Comparison of ENCODE assay signal across 23 cellular contexts in the genomic region with DNA sequence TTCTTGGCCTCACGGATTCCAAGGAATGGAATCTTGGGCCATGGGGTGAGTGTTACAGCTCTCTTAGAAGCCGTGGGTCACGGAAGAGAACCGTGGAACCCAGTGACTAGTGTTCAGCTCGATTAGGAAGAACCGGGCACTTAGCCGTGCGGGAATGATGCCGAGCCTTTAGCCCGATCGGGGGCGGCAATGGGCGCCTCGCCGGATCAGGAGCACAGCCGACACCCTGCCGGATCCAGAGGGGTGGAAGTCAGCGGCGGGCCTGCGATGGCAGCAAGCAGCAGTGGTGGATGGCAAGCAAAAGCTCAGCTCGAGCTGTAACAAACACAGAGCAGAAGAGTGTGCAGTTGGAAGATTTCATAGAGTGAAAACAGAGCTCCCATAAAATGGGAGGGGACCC. TPM values are rescaled to one million over a fixed set of nuclear protein-coding genes. Genes with fewer than 3 reads are reported as not detected.
DNase-seq lines count a peak whose midpoint lies in the region; ATAC-seq, FAIRE-seq and TF ChIP-seq lines count a peak whose summit lies in the region.
"Had no signal": no experiment of that assay in that cellular context is flagged by ENCODE, and none has a peak within 500 bp of the region (broad histone marks: within the 10 kb centered on the region; RNA-seq: fewer than 3 reads in every experiment).

No MANE protein-coding gene starts in this region.

- ATAC-seq in A549 (no peak), left lung (no peak)
- ATAC-seq in activated T-cell treated with anti-CD3 and anti-CD28 coated beads, Interleukin-2, amount 50 U/mL, for 72 hours (replicated peaks in 1 of 2): no peak

- H3K4me3 ChIP-seq in A549 (no peak overlapping the region), NB4 (ENCODE audit: low read depth, low read length) (no peak overlapping the region), smooth muscle cell (no peak overlapping the region), left lung (no peak overlapping the region)
- H3K4me3 ChIP-seq: BLaER1 treated with 17β-estradiol and CSF1 and Interleukin-3, amounts not matched to agents 10 nM and 100 nM had no signal

- no peak overlapping the region for H2AFZ ChIP-seq in smooth muscle cell (ENCODE audit: low read depth)

- no peaks in the 10 kb centered on the region for H3K36me3 Mint-ChIP-seq in neural crest cell (ENCODE audit: low read depth)
- no peaks in the 10 kb centered on the region for H3K36me3 Mint-ChIP-seq in activated T-cell treated with anti-CD3 and anti-CD28 coated beads, Interleukin-2, amount 50 U/mL, for 72 hours (ENCODE audit: insufficient read depth in 2 of 2)
- H3K36me3 Mint-ChIP-seq: CD4-positive, CD25-positive, alpha-beta regulatory T cell; CD8-positive, alpha-beta memory T cell had no signal

- H3K4me2 ChIP-seq in A549 (no peak overlapping the region), smooth muscle cell (no peak overlapping the region)
- H3K4me2 ChIP-seq: BLaER1 treated with 17β-estradiol and CSF1 and Interleukin-3, amounts not matched to agents 10 nM and 100 nM had no signal

- H3K27me3 ChIP-seq in smooth muscle cell (ENCODE audit: low read depth) (no peaks in the 10 kb centered on the region), left lung (no peaks in the 10 kb centered on the region)
- H3K27me3 ChIP-seq: BLaER1 treated with 17β-estradiol and CSF1 and Interleukin-3, amounts not matched to agents 10 nM and 100 nM had no signal

- TF ChIP-seq RAD21 in A549 (conservative IDR thresholded peaks at IDR 0.05 in 1 of 2, IDR thresholded peaks at IDR 0.05 in 1 of 2): no peak

- no peaks in the 10 kb centered on the region for H3F3A ChIP-seq in smooth muscle cell (ENCODE audit: low read depth)

- H3K4me1 ChIP-seq in A549 (peaks cover 30% of the 10 kb centered on the region), smooth muscle cell (ENCODE audit: low read depth) (peaks cover 8% of the 10 kb centered on the region), left lung (peaks cover 0 to 31% of the 10 kb centered on the region in 2 donors)

- intact Hi-C loops in left lung (cut with DNase I): no loop called here

- H3K27me3 Mint-ChIP-seq in neural crest cell (ENCODE audit: low read depth): peaks cover 6% of the 10 kb centered on the region
- no peaks in the 10 kb centered on the region for H3K27me3 Mint-ChIP-seq in activated T-cell treated with anti-CD3 and anti-CD28 coated beads, Interleukin-2, amount 50 U/mL, for 72 hours (ENCODE audit: low read depth)

- H3K79me2 ChIP-seq in smooth muscle cell (ENCODE audit: low read depth): no peaks in the 10 kb centered on the region

- H3K9me3 ChIP-seq in A549 (no peaks in the 10 kb centered on the region), smooth muscle cell (replicated peaks; ENCODE audit: low read depth) (no peaks in the 10 kb centered on the region), left lung (no peaks in the 10 kb centered on the region)

- CTCF ChIA-PET in A549 (lab: Yijun Ruan, JAX): interaction anchor here (1.1 to 2.6 kb wide), 6 partner anchors 9 to 38 kb away, joined by 3 to 15 read pairs (median 4); no protein-coding TSS in a partner anchor

- peaks cover 9% of the 10 kb centered on the region for H3K4me1 Mint-ChIP-seq in neural crest cell
- H3K4me1 Mint-ChIP-seq in activated T-cell treated with anti-CD3 and anti-CD28 coated beads, Interleukin-2, amount 50 U/mL, for 72 hours (ENCODE audit: low read depth): no peaks in the 10 kb centered on the region
- H3K4me1 Mint-ChIP-seq: B cell; CD4-positive, CD25-positive, alpha-beta regulatory T cell; CD8-positive, alpha-beta memory T cell had no signal

- peaks cover 2% of the 10 kb centered on the region for H3K9me3 Mint-ChIP-seq in neural crest cell
- peaks cover 0 to 2% of the 10 kb centered on the region in 2 donors for H3K9me3 Mint-ChIP-seq in activated T-cell treated with anti-CD3 and anti-CD28 coated beads, Interleukin-2, amount 50 U/mL, for 72 hours

- H4K20me1 ChIP-seq in smooth muscle cell (ENCODE audit: low read depth): no peaks in the 10 kb centered on the region
- H4K20me1 ChIP-seq: BLaER1 treated with 17β-estradiol and CSF1 and Interleukin-3, amounts not matched to agents 10 nM and 100 nM had no signal

- H3K36me3 ChIP-seq in smooth muscle cell (ENCODE audit: low read depth): no peaks in the 10 kb centered on the region
- H3K36me3 ChIP-seq in left lung: no peaks in the 10 kb centered on the region
- H3K36me3 ChIP-seq: BLaER1 treated with 17β-estradiol and CSF1 and Interleukin-3, amounts not matched to agents 10 nM and 100 nM had no signal

- POLR2A ChIA-PET in A549 (lab: Yijun Ruan, JAX): no interaction called here

- peak overlapping the region; percentile 83 to 96; a peak in 5 of 6 replicates for H3K27ac ChIP-seq in A549
- peak overlapping the region; percentile 69 for H3K27ac ChIP-seq in smooth muscle cell (ENCODE audit: low read depth)
- peak overlapping the region in 1 of 2 donors; percentile 72 for H3K27ac ChIP-seq in left lung
- H3K27ac ChIP-seq: BLaER1 treated with 17β-estradiol and CSF1 and Interleukin-3, amounts not matched to agents 10 nM and 100 nM had no signal

- H3K9ac ChIP-seq in smooth muscle cell (ENCODE audit: low read depth): no peak overlapping the region
- H3K9ac ChIP-seq: BLaER1 treated with 17β-estradiol and CSF1 and Interleukin-3, amounts not matched to agents 10 nM and 100 nM had no signal

- TF ChIP-seq EP300 in A549 (IDR thresholded peaks at IDR 0.05): no peak

- TF ChIP-seq CTCF in A549 (IDR thresholded peaks at IDR 0.05) (no peak), NB4 (IDR thresholded peaks at IDR 0.05; ENCODE audit: low read depth, low read length) (no peak), neural crest cell (conservative IDR thresholded peaks at IDR 0.05) (no peak), smooth muscle cell (IDR thresholded peaks at IDR 0.05; ENCODE audit: borderline replicate concordance, insufficient read depth, poor library complexity, severe bottlenecking) (no peak), left lung (IDR thresholded peaks at IDR 0.05) (no peak)

- 96% methylated on average over 21 of the region's 21 CpGs for WGBS in A549 (ENCODE audit: missing lambda C conversion rate)
- 96% methylated on average over 21 of the region's 21 CpGs for WGBS in smooth muscle cell (ENCODE audit: low lambda C conversion rate)

- peak overlapping the region; percentile 22 for H3K27ac Mint-ChIP-seq in neural crest cell (ENCODE audit: unreplicated experiment)
- H3K27ac Mint-ChIP-seq in activated T-cell treated with anti-CD3 and anti-CD28 coated beads, Interleukin-2, amount 50 U/mL, for 72 hours: no peak overlapping the region
- H3K27ac Mint-ChIP-seq: B cell had no signal

- DNase-seq in A549 (ENCODE audit: low read depth in 1 of 2, low spot score in 1 of 2): no peak
- peak; percentile 5 for DNase-seq in NB4 (ENCODE audit: low read depth)
- DNase-seq in neural crest cell (ENCODE audit: low read depth, low spot score): no peak
- DNase-seq in smooth muscle cell (lab: John Stamatoyannopoulos, UW; ENCODE audit: unreplicated experiment): no peak
- no peak for DNase-seq in cerebellar cortex (ENCODE audit: low spot score)
- DNase-seq in left lung: no peak
- no peak for DNase-seq in activated T-cell treated with anti-CD3 and anti-CD28 coated beads, Interleukin-2, amount 50 U/mL, for 72 hours
- DNase-seq: 8988T; CD4-positive, CD25-positive, alpha-beta regulatory T cell; CD8-positive, alpha-beta memory T cell; COR-L47; DMS 273 treated with DMSO at 0.1 percent for 48 hours; DMS53; DND-41; EL; H9; IMR-90 had no signal

- TF ChIP-seq POLR2A in A549 (IDR thresholded peaks at IDR 0.05; ENCODE audit: low read length) (no peak), NB4 (IDR thresholded peaks at IDR 0.05; ENCODE audit: extremely low read depth, insufficient read length) (no peak)

- no peak for FAIRE-seq in A549 (lab: Jason Lieb, UNC)
- FAIRE-seq: GM12891, GM19239, H1, HTR-8/SVneo had no signal

- no peak overlapping the region for H3K4me3 Mint-ChIP-seq in neural crest cell
- no peak overlapping the region for H3K4me3 Mint-ChIP-seq in activated T-cell treated with anti-CD3 and anti-CD28 coated beads, Interleukin-2, amount 50 U/mL, for 72 hours
- H3K4me3 Mint-ChIP-seq: B cell; CD8-positive, alpha-beta memory T cell; H9 had no signal

TF ChIP-seq in A549, 52 proteins besides CTCF, POLR2A, EP300 and RAD21 (continues in another document):
- no peak for TF ChIP-seq CBX2 (IDR thresholded peaks at IDR 0.05; ENCODE audit: borderline replicate concordance, low read depth)
- TF ChIP-seq SREBF2 (IDR thresholded peaks at IDR 0.05): no peak
- no peak for TF ChIP-seq MAFK (IDR thresholded peaks at IDR 0.05; ENCODE audit: partially characterized antibody)

RNA-seq across cellular contexts. Expression of a gene that starts 21.1 kb away (rescaled TPM):
- 15.1 and 18.4 TPM in 2 replicates for polyA plus RNA-seq in A549 (2011; rRNA removed)
- 43.7 and 65.4 TPM in 2 replicates for polyA plus RNA-seq in A549 (2012; cell fraction: cytosol; rRNA removed)
- 271 and 363 TPM in 2 replicates for polyA plus RNA-seq in A549 (2012; cell fraction: nucleus; rRNA removed)
- polyA plus RNA-seq in A549 (2017; fragmentation: RNase III; extraction: RNeasy Plus Mini Kit Qiagen cat#74134 plus additional on column Dnase treatment): 37.7 to 49.2 TPM (median 46.2 TPM) in 3 replicates
- 13.4 and 13.5 TPM in 2 replicates for polyA minus RNA-seq in A549 (2011; rRNA and poly(A)+ RNA removed)
- 59.2 and 69.3 TPM in 2 replicates for total RNA-seq in neural crest cell
- 8.1 and 10.5 TPM in 2 replicates for total RNA-seq in smooth muscle cell
- polyA plus RNA-seq in smooth muscle cell: 8.5 and 19.9 TPM in 2 replicates
- 10 to 100 TPM; 21.6 to 30.0 TPM for total RNA-seq in left lung
- 10 to 100 TPM; 29.8 to 31.2 TPM for total RNA-seq in activated T-cell treated with anti-CD3 and anti-CD28 coated beads, Interleukin-2, amount 50 U/mL, for 72 hours

RNA-seq across cellular contexts. Expression of a gene that starts 45.1 kb away (rescaled TPM):
- polyA plus RNA-seq in A549 (2011; rRNA removed): 6.2 and 9.1 TPM in 2 replicates
- 19.6 and 30.3 TPM in 2 replicates for polyA plus RNA-seq in A549 (2012; cell fraction: cytosol; rRNA removed)
- 44.1 and 63.4 TPM in 2 replicates for polyA plus RNA-seq in A549 (2012; cell fraction: nucleus; rRNA removed)
- polyA plus RNA-seq in A549 (2017; fragmentation: RNase III; extraction: RNeasy Plus Mini Kit Qiagen cat#74134 plus additional on column Dnase treatment): 7.2 to 8.7 TPM (median 7.9 TPM) in 3 replicates
- polyA minus RNA-seq in A549 (2011; rRNA and poly(A)+ RNA removed): 3.6 and 3.7 TPM in 2 replicates
- 90.9 and 94.8 TPM in 2 replicates for total RNA-seq in neural crest cell
- total RNA-seq in smooth muscle cell: 0.81 and 1.6 TPM in 2 replicates
- polyA plus RNA-seq in smooth muscle cell: 1.3 and 4.3 TPM in 2 replicates
- 1 to 10 TPM; 2.7 to 5.2 TPM for total RNA-seq in left lung
- not detected for total RNA-seq in activated T-cell treated with anti-CD3 and anti-CD28 coated beads, Interleukin-2, amount 50 U/mL, for 72 hours
- total RNA-seq: CD4-positive, CD25-positive, alpha-beta regulatory T cell had no signal
- polyA plus RNA-seq: CD8-positive, alpha-beta memory T cell had no signal

RNA-seq across cellular contexts. Expression of a gene that starts 55.8 kb away (rescaled TPM):
- polyA plus RNA-seq in A549 (2011; rRNA removed) (47.9 and 62.8 TPM in 2 replicates), A549 (2017; fragmentation: RNase III; extraction: RNeasy Plus Mini Kit Qiagen cat#74134 plus additional on column Dnase treatment) (50.3 to 55.0 TPM (median 51.1 TPM) in 3 replicates), smooth muscle cell (6.6 and 18.5 TPM in 2 replicates)
- polyA plus RNA-seq in A549 (2012; cell fraction: cytosol; rRNA removed): 173 and 184 TPM in 2 replicates
- 253 and 289 TPM in 2 replicates for polyA plus RNA-seq in A549 (2012; cell fraction: nucleus; rRNA removed)
- polyA minus RNA-seq in A549 (2011; rRNA and poly(A)+ RNA removed): 50.5 and 54.5 TPM in 2 replicates
- total RNA-seq in neural crest cell (48.7 and 50.9 TPM in 2 replicates), smooth muscle cell (2.6 and 22.2 TPM in 2 replicates), left lung (10 to 100 TPM; 16.3 to 30.1 TPM)
- 10 to 100 TPM; 37.3 to 53.4 TPM for total RNA-seq in activated T-cell treated with anti-CD3 and anti-CD28 coated beads, Interleukin-2, amount 50 U/mL, for 72 hours

Comparison
In these comparisons a context has a peak if more than half of its experiments do, and no peak if none do; other contexts are left out.
1. RNA of a gene that starts 45.1 kb away (total RNA-seq): 90.9 to 94.8 TPM in neural crest cell; 2.7 to 5.2 TPM in left lung, 0.81 to 1.6 TPM in smooth muscle cell and not detected in activated T-cell treated with anti-CD3 and anti-CD28 coated beads, Interleukin-2, amount 50 U/mL, for 72 hours; every median in the first group is over 10 times any median in the second.